In the genomic region with DNA sequence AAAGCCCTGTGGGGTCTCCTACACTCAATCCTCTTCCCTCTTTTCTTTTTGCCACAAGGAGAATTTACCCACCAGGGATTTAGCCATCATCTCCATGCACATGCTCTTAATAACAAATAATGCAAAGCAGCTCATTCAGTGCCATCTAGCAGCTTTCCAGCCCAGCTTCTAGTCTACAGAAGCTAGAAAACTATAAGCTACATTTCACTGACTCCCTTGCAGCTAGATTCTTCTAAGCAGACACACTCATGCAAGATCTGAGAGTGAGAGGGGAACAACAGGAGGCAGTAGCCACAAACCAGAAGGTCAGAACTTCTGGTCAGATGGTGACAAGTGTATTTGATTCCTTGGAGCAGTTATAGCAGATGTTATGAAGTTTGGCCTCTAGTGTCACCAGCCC, we compare ENCODE assay signal across 1 cellular context.
TF ChIP-seq lines count a peak whose summit lies in the region.

No MANE protein-coding gene starts in this region.

TF ChIP-seq in GM23338, 12 proteins besides CTCF, POLR2A, EP300 and RAD21:
- no peak for TF ChIP-seq EZH2 (IDR thresholded peaks at IDR 0.05; ENCODE audit: low read depth, unreplicated experiment)
- TF ChIP-seq, protein P1, sequence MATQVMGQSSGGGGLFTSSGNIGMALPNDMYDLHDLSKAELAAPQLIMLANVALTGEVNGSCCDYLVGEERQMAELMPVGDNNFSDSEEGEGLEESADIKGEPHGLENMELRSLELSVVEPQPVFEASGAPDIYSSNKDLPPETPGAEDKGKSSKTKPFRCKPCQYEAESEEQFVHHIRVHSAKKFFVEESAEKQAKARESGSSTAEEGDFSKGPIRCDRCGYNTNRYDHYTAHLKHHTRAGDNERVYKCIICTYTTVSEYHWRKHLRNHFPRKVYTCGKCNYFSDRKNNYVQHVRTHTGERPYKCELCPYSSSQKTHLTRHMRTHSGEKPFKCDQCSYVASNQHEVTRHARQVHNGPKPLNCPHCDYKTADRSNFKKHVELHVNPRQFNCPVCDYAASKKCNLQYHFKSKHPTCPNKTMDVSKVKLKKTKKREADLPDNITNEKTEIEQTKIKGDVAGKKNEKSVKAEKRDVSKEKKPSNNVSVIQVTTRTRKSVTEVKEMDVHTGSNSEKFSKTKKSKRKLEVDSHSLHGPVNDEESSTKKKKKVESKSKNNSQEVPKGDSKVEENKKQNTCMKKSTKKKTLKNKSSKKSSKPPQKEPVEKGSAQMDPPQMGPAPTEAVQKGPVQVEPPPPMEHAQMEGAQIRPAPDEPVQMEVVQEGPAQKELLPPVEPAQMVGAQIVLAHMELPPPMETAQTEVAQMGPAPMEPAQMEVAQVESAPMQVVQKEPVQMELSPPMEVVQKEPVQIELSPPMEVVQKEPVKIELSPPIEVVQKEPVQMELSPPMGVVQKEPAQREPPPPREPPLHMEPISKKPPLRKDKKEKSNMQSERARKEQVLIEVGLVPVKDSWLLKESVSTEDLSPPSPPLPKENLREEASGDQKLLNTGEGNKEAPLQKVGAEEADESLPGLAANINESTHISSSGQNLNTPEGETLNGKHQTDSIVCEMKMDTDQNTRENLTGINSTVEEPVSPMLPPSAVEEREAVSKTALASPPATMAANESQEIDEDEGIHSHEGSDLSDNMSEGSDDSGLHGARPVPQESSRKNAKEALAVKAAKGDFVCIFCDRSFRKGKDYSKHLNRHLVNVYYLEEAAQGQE (IDR thresholded peaks at IDR 0.05; ENCODE audit: unreplicated experiment) = no peak
- TF ChIP-seq, protein P2, sequence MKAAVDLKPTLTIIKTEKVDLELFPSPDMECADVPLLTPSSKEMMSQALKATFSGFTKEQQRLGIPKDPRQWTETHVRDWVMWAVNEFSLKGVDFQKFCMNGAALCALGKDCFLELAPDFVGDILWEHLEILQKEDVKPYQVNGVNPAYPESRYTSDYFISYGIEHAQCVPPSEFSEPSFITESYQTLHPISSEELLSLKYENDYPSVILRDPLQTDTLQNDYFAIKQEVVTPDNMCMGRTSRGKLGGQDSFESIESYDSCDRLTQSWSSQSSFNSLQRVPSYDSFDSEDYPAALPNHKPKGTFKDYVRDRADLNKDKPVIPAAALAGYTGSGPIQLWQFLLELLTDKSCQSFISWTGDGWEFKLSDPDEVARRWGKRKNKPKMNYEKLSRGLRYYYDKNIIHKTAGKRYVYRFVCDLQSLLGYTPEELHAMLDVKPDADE (IDR thresholded peaks at IDR 0.05) = no peak
- no peak for TF ChIP-seq ZNF331 (CRISPR knock-in tag; IDR thresholded peaks at IDR 0.05; ENCODE audit: low read depth)
- no peak for TF ChIP-seq JUNB (IDR thresholded peaks at IDR 0.05; ENCODE audit: unreplicated experiment)
- TF ChIP-seq ZNF462 (CRISPR knock-in tag; IDR thresholded peaks at IDR 0.05) = no peak
- no peak for TF ChIP-seq STAT1 (IDR thresholded peaks at IDR 0.05; ENCODE audit: unreplicated experiment)
- no peak for TF ChIP-seq ZNF114 (CRISPR knock-in tag; IDR thresholded peaks at IDR 0.05)
- no peak for TF ChIP-seq POLR2AphosphoS5 (IDR thresholded peaks at IDR 0.05; ENCODE audit: low read depth)
- TF ChIP-seq EZH2phosphoT487 (IDR thresholded peaks at IDR 0.05; ENCODE audit: unreplicated experiment) = no peak
- TF ChIP-seq NANOG (IDR thresholded peaks at IDR 0.05; ENCODE audit: borderline replicate concordance) = no peak
